1 cellular context compared by ENCODE assay signal in genomic region chr13:24085662-24086061, GRCh38.
A peak's percentile ranks its signal among the peaks of the same experiment; 100 is the strongest.
TF ChIP-seq lines count a peak whose summit lies in the region.

No MANE protein-coding gene starts in this region.

TF ChIP-seq in HepG2, 621 proteins besides CTCF, POLR2A, EP300 and RAD21 (continued from another document):
- TF ChIP-seq, protein P1, sequence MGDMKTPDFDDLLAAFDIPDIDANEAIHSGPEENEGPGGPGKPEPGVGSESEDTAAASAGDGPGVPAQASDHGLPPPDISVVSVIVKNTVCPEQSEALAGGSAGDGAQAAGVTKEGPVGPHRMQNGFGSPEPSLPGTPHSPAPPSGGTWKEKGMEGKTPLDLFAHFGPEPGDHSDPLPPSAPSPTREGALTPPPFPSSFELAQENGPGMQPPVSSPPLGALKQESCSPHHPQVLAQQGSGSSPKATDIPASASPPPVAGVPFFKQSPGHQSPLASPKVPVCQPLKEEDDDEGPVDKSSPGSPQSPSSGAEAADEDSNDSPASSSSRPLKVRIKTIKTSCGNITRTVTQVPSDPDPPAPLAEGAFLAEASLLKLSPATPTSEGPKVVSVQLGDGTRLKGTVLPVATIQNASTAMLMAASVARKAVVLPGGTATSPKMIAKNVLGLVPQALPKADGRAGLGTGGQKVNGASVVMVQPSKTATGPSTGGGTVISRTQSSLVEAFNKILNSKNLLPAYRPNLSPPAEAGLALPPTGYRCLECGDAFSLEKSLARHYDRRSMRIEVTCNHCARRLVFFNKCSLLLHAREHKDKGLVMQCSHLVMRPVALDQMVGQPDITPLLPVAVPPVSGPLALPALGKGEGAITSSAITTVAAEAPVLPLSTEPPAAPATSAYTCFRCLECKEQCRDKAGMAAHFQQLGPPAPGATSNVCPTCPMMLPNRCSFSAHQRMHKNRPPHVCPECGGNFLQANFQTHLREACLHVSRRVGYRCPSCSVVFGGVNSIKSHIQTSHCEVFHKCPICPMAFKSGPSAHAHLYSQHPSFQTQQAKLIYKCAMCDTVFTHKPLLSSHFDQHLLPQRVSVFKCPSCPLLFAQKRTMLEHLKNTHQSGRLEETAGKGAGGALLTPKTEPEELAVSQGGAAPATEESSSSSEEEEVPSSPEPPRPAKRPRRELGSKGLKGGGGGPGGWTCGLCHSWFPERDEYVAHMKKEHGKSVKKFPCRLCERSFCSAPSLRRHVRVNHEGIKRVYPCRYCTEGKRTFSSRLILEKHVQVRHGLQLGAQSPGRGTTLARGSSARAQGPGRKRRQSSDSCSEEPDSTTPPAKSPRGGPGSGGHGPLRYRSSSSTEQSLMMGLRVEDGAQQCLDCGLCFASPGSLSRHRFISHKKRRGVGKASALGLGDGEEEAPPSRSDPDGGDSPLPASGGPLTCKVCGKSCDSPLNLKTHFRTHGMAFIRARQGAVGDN (CRISPR knock-in tag; IDR thresholded peaks at IDR 0.05): peak; percentile 37
- TF ChIP-seq MXI1 (IDR thresholded peaks at IDR 0.05; ENCODE audit: borderline replicate concordance, low read depth, low read length): no peak
- TF ChIP-seq ZNF407 (CRISPR knock-in tag; IDR thresholded peaks at IDR 0.05; ENCODE audit: not compliant biosample characterization): no peak
- TF ChIP-seq ETV5 (CRISPR knock-in tag; IDR thresholded peaks at IDR 0.05; ENCODE audit: borderline replicate concordance): peak; percentile 35; the same call in 1 of the 2 replicates
- TF ChIP-seq ZBED4 (CRISPR knock-in tag; IDR thresholded peaks at IDR 0.05; ENCODE audit: borderline replicate concordance): peak; percentile 19; the same call in 1 of the 2 replicates
